26 cellular contexts compared by ENCODE assay signal in genomic region chr6:161346717-161347504, GRCh38.
"Had no signal": no experiment of that assay in that cellular context is flagged by ENCODE, and none has a peak within 500 bp of the region (broad histone marks: within the 10 kb centered on the region; RNA-seq: fewer than 3 reads in every experiment).

No MANE protein-coding gene starts in this region.

- H3K27ac Mint-ChIP-seq: activated B cell treated with CpG ODN at 0.5 μM for 24 hours; activated CD8-positive, alpha-beta T cell treated with anti-CD3 and anti-CD28 coated beads for 36 hours; activated naive CD4-positive, alpha-beta T cell treated with anti-CD3 and anti-CD28 coated beads, Interleukin-2, amount 50 U/mL, for 24 hours; activated naive CD8-positive, alpha-beta T cell treated with anti-CD3 and anti-CD28 coated beads, Interleukin-2, amount 50 U/mL, for 24 hours; activated T-helper 2 cell treated with anti-CD3 and anti-CD28 coated beads, Interferon-gamma antibody, Interleukin-2, Interleukin-4, amounts not matched to agents 10 μg/mL and 5 μg/mL and 100 μg/mL, durations not matched to agents 14 hours and 24 hours and 36 hours; mesothelial cell of epicardium; T-cell had no signal

- H3K36me3 ChIP-seq: breast epithelium, colonic mucosa, gastroesophageal sphincter, left ventricle myocardium inferior, ovary, prostate gland, thyroid gland had no signal

- H2AFZ ChIP-seq: hepatocyte had no signal

- H3K27me3 Mint-ChIP-seq: activated B cell treated with CpG ODN at 0.5 μM for 24 hours; activated CD8-positive, alpha-beta T cell treated with anti-CD3 and anti-CD28 coated beads for 36 hours; activated naive CD4-positive, alpha-beta T cell treated with anti-CD3 and anti-CD28 coated beads, Interleukin-2, amount 50 U/mL, for 24 hours; activated naive CD8-positive, alpha-beta T cell treated with anti-CD3 and anti-CD28 coated beads, Interleukin-2, amount 50 U/mL, for 24 hours; central memory CD8-positive, alpha-beta T cell; T-cell had no signal

- H3K4me1 ChIP-seq: breast epithelium, colonic mucosa, gastroesophageal sphincter, prostate gland, thyroid gland had no signal

- H3K4me3 ChIP-seq: breast epithelium, colonic mucosa, gastroesophageal sphincter, hepatocyte, left ventricle myocardium inferior, ovary, prostate gland, thyroid gland had no signal

- DNase-seq: activated B cell treated with CpG ODN at 0.5 μM for 24 hours; activated CD4-positive, alpha-beta T cell treated with anti-CD3 and anti-CD28 coated beads, Interleukin-2, amount 50 U/mL, for 1 hour; activated CD8-positive, alpha-beta T cell treated with anti-CD3 and anti-CD28 coated beads for 36 hours; activated naive CD8-positive, alpha-beta T cell treated with anti-CD3 and anti-CD28 coated beads, Interleukin-2, amount 50 U/mL, for 24 hours; activated T-cell treated with anti-CD3 and anti-CD28 coated beads, Interleukin-2, amount 50 U/mL, for 48 hours; amygdala; colonic mucosa; effector memory CD4-positive, alpha-beta T cell; islet precursor cell; left ventricle myocardium inferior; naive thymus-derived CD4-positive, alpha-beta T cell; ovary; retina; stimulated activated CD4-positive, alpha-beta T cell treated with anti-CD3 and anti-CD28 coated beads, Interleukin-15, amount 100 ng/mL, for 24 hours; stimulated activated CD4-positive, alpha-beta T cell treated with anti-CD3 and anti-CD28 coated beads, Interleukin-2, amount 100 ng/mL, for 24 hours; stimulated activated naive CD8-positive, alpha-beta T cell treated with anti-CD3 and anti-CD28 coated beads, Interleukin-15, Interleukin-2, amounts not matched to agents 100 U/mL and 50 U/mL, for 24 hours; T-cell; thyroid gland had no signal

- ATAC-seq: activated CD8-positive, alpha-beta T cell treated with anti-CD3 and anti-CD28 coated beads for 36 hours; activated naive CD8-positive, alpha-beta T cell treated with anti-CD3 and anti-CD28 coated beads, Interleukin-2, amount 50 U/mL, for 24 hours; gastroesophageal sphincter; naive thymus-derived CD4-positive, alpha-beta T cell; stimulated activated naive CD8-positive, alpha-beta T cell treated with anti-CD3 and anti-CD28 coated beads, Interleukin-15, Interleukin-2, amounts not matched to agents 100 U/mL and 50 U/mL, for 24 hours; T-cell had no signal

- H3K9me3 Mint-ChIP-seq: activated B cell treated with CpG ODN at 0.5 μM for 24 hours; activated CD8-positive, alpha-beta T cell treated with anti-CD3 and anti-CD28 coated beads for 36 hours; activated naive CD4-positive, alpha-beta T cell treated with anti-CD3 and anti-CD28 coated beads, Interleukin-2, amount 50 U/mL, for 24 hours; activated naive CD8-positive, alpha-beta T cell treated with anti-CD3 and anti-CD28 coated beads, Interleukin-2, amount 50 U/mL, for 24 hours; activated T-helper 2 cell treated with anti-CD3 and anti-CD28 coated beads, Interferon-gamma antibody, Interleukin-2, Interleukin-4, amounts not matched to agents 10 μg/mL and 5 μg/mL and 100 μg/mL, durations not matched to agents 14 hours and 24 hours and 36 hours; central memory CD8-positive, alpha-beta T cell; mesothelial cell of epicardium; naive thymus-derived CD4-positive, alpha-beta T cell; T-cell had no signal

- H3K4me2 ChIP-seq: hepatocyte had no signal

- H3K27me3 ChIP-seq: breast epithelium, colonic mucosa, gastroesophageal sphincter, hepatocyte, ovary, thyroid gland had no signal

- H3K36me3 Mint-ChIP-seq: activated naive CD4-positive, alpha-beta T cell treated with anti-CD3 and anti-CD28 coated beads, Interleukin-2, amount 50 U/mL, for 24 hours; mesothelial cell of epicardium; T-cell had no signal

- H3K9me3 ChIP-seq: breast epithelium, colonic mucosa, gastroesophageal sphincter, left ventricle myocardium inferior, ovary, prostate gland, thyroid gland had no signal

- H3K79me2 ChIP-seq: hepatocyte had no signal

- H3K27ac ChIP-seq: breast epithelium, colonic mucosa, gastroesophageal sphincter, hepatocyte, left ventricle myocardium inferior, ovary, prostate gland, thyroid gland had no signal

- H3K4me3 Mint-ChIP-seq: activated B cell treated with CpG ODN at 0.5 μM for 24 hours; activated CD8-positive, alpha-beta T cell treated with anti-CD3 and anti-CD28 coated beads for 36 hours; activated naive CD4-positive, alpha-beta T cell treated with anti-CD3 and anti-CD28 coated beads, Interleukin-2, amount 50 U/mL, for 24 hours; activated naive CD8-positive, alpha-beta T cell treated with anti-CD3 and anti-CD28 coated beads, Interleukin-2, amount 50 U/mL, for 24 hours; central memory CD8-positive, alpha-beta T cell; mesothelial cell of epicardium; naive thymus-derived CD4-positive, alpha-beta T cell; T-cell had no signal

- H3K4me1 Mint-ChIP-seq: activated B cell treated with CpG ODN at 0.5 μM for 24 hours; activated naive CD4-positive, alpha-beta T cell treated with anti-CD3 and anti-CD28 coated beads, Interleukin-2, amount 50 U/mL, for 24 hours; activated naive CD8-positive, alpha-beta T cell treated with anti-CD3 and anti-CD28 coated beads, Interleukin-2, amount 50 U/mL, for 24 hours; central memory CD8-positive, alpha-beta T cell; mesothelial cell of epicardium; T-cell had no signal
